ENCODE assay signal across 8 cellular contexts in the genomic region with DNA sequence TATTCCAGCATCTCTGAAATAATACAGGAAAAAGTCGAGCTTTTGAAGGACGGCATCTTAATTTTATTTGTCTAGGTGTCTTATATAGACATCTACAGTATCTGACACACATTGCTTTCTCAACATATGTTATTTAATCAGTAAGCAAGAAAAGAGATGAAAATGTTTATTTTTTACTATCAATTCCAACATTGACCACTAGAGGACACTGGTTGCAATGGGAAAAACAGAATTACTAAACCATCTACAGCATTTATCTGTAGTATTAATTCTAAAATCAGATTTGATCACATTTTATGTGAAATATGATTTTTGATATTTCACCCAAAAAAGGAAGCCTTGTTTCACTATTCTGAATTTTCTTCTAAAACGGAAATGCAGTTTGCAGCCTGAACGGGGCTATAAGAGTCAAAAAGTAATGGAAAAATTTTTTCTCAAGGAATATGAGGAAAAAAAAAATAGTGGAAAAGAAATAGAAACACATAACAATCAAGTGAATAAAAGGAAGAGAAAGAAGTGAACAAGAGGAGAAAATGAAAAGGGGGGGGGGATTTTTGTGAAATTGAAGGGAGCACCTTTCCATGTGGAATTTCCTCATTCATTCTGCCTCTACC.
DNase-seq lines count a peak whose midpoint lies in the region; ATAC-seq, FAIRE-seq and TF ChIP-seq lines count a peak whose summit lies in the region.

No MANE protein-coding gene starts in this region.

- H3K4me1 Mint-ChIP-seq in Caco-2 (ENCODE audit: low read depth, unreplicated experiment): no peaks in the 10 kb centered on the region
- no peaks in the 10 kb centered on the region for H3K4me1 Mint-ChIP-seq in brain

- intact Hi-C loops in Caco-2 (cut with micrococcal nuclease; ENCODE audit: unreplicated experiment) (no loop called here), left ventricle myocardium superior (cut with micrococcal nuclease) (no loop called here)

- H3K27me3 Mint-ChIP-seq in Caco-2 (ENCODE audit: insufficient read depth, unreplicated experiment) (peaks cover 9% of the 10 kb centered on the region), brain (no peaks in the 10 kb centered on the region)

- H3K4me3 ChIP-seq in Caco-2 (ENCODE audit: low read depth, low read length): no peak overlapping the region

- H3K4me3 Mint-ChIP-seq in Caco-2 (ENCODE audit: unreplicated experiment) (no peak overlapping the region), brain (no peak overlapping the region)

- H3K9me3 ChIP-seq in Caco-2: no peaks in the 10 kb centered on the region

- POLR2A ChIA-PET in Caco-2 (lab: Charles Lee): no interaction called here

- no TSS peak for BruUV-seq in Caco-2 (replicated peaks; lab: Mats Ljungman, UMichigan)

- no peaks in the 10 kb centered on the region for H3K36me3 ChIP-seq in Caco-2 (ENCODE audit: control insufficient read depth, insufficient read depth, low read length)

- H3K27ac Mint-ChIP-seq in Caco-2 (ENCODE audit: unreplicated experiment) (no peak overlapping the region), brain (no peak overlapping the region)

- TF ChIP-seq CTCF in Caco-2 (IDR thresholded peaks at IDR 0.05; ENCODE audit: insufficient read depth in 1 of 2, low read depth in 1 of 2, low read length in 1 of 2, severe bottlenecking in 1 of 2, unreplicated experiment in 1 of 2): peak; percentile 20 to 42
- TF ChIP-seq CTCF in brain (conservative IDR thresholded peaks at IDR 0.05): peak; percentile 66 to 85

- no peaks in the 10 kb centered on the region for H3K4me1 ChIP-seq in Caco-2

- H3K9me3 Mint-ChIP-seq in Caco-2 (ENCODE audit: unreplicated experiment) (no peaks in the 10 kb centered on the region), brain (no peaks in the 10 kb centered on the region)

- FAIRE-seq in HTR-8/SVneo (lab: Jason Lieb, UNC): no peak

- H3K36me3 Mint-ChIP-seq in Caco-2 (ENCODE audit: insufficient read depth, unreplicated experiment): no peaks in the 10 kb centered on the region
- no peaks in the 10 kb centered on the region for H3K36me3 Mint-ChIP-seq in brain

- no peaks in the 10 kb centered on the region for H3K27me3 ChIP-seq in Caco-2 (replicated peaks; ENCODE audit: control insufficient read depth, insufficient read depth, low read length)

- CTCF ChIA-PET in Caco-2 (lab: Charles Lee): no interaction called here

- ATAC-seq in HG03139 (IDR thresholded peaks at IDR 0.05; ENCODE audit: unreplicated experiment): no peak
- no peak for ATAC-seq in HG02981 (IDR thresholded peaks at IDR 0.05; ENCODE audit: unreplicated experiment)
- no peak for ATAC-seq in left ventricle myocardium superior

- DNase-seq in Caco-2 (no peak), HT-29 (ENCODE audit: low spot score) (peak; percentile 55), midbrain (lab: John Stamatoyannopoulos, UW) (peak; percentile 5), HTR-8/SVneo (ENCODE audit: insufficient read length, low spot score) (no peak), left ventricle myocardium superior (no peak)

Comparison
In these comparisons a context has a peak if more than half of its experiments do, and no peak if none do; other contexts are left out.
1. DNase-seq: peak in HT-29 (single experiment) and midbrain (single experiment); none in Caco-2 (0 of 2), HTR-8/SVneo (single experiment) and left ventricle myocardium superior (single experiment).